Comparison of ENCODE assay signal across 22 cellular contexts in genomic region chr1:186700688-186701087, GRCh38. TPM values are rescaled to one million over a fixed set of nuclear protein-coding genes. Genes with fewer than 3 reads are reported as not detected.
DNase-seq lines count a peak whose midpoint lies in the region; ATAC-seq, FAIRE-seq and TF ChIP-seq lines count a peak whose summit lies in the region.
"Had no signal": no experiment of that assay in that cellular context is flagged by ENCODE, and none has a peak within 500 bp of the region (broad histone marks: within the 10 kb centered on the region; RNA-seq: fewer than 3 reads in every experiment).

No MANE protein-coding gene starts in this region.

- no peak overlapping the region for H3K27ac ChIP-seq in pancreas
- H3K27ac ChIP-seq in A673 (ENCODE audit: low read depth, low read length, poor library complexity, severe bottlenecking), result no peak overlapping the region
- H3K27ac ChIP-seq: BLaER1, C4-2B had no signal

- no peaks in the 10 kb centered on the region for H3K4me1 Mint-ChIP-seq in activated CD4-positive, alpha-beta memory T cell treated with anti-CD3 and anti-CD28 coated beads, Interleukin-2, amount 10 ng/mL, durations not matched to agents 7 days and 5 days
- H3K4me1 Mint-ChIP-seq: B cell; CD4-positive, CD25-positive, alpha-beta regulatory T cell; GM23338; H9 had no signal

- H3K4me1 ChIP-seq in pancreas, result no peaks in the 10 kb centered on the region
- no peaks in the 10 kb centered on the region for H3K4me1 ChIP-seq in A673 (ENCODE audit: insufficient read depth, low read length, poor library complexity, severe bottlenecking)
- H3K4me1 ChIP-seq: BLaER1 had no signal

- H3K27ac Mint-ChIP-seq in activated CD4-positive, alpha-beta memory T cell treated with anti-CD3 and anti-CD28 coated beads, Interleukin-2, amount 10 ng/mL, durations not matched to agents 7 days and 5 days, result no peak overlapping the region
- H3K27ac Mint-ChIP-seq: B cell; CD4-positive, CD25-positive, alpha-beta regulatory T cell; CD8-positive, alpha-beta T cell; GM23338; H9; HFFc6 had no signal

- peak; percentile 26 for DNase-seq in GM06990 (ENCODE audit: extremely low read depth, insufficient read length)
- DNase-seq in pancreas, result no peak
- no peak for DNase-seq in activated CD4-positive, alpha-beta memory T cell treated with anti-CD3 and anti-CD28 coated beads, Interleukin-2, amount 10 ng/mL, durations not matched to agents 7 days and 5 days
- DNase-seq in A673 (ENCODE audit: low spot score), result no peak
- no peak for DNase-seq in Right ventricle myocardium inferior (ENCODE audit: missing footprints)
- DNase-seq: Caco-2; CD4-positive, CD25-positive, alpha-beta regulatory T cell; CD8-positive, alpha-beta T cell; DMS 273 treated with DMSO at 0.1 percent for 48 hours; DMS79; EL; GDM1; H9; HFFc6 had no signal

- CTCF ChIA-PET in activated CD4-positive, alpha-beta memory T cell treated with anti-CD3 and anti-CD28 coated beads, Interleukin-2, amount 10 ng/mL, durations not matched to agents 7 days and 5 days (lab: Charles Lee), result interaction anchor here (1.1 kb wide), 1 partner anchor 23 kb away, joined by 3 read pairs; no protein-coding TSS in a partner anchor
- CTCF ChIA-PET in A673 (lab: Charles Lee), result interaction anchor here (0.7 kb wide), 1 partner anchor 188 kb away, joined by 12 read pairs; no protein-coding TSS in a partner anchor

- no peak for ATAC-seq in pancreas
- ATAC-seq in Right ventricle myocardium inferior, result no peak
- ATAC-seq: CD8-positive, alpha-beta T cell; GM23338; HCT116 had no signal

- FAIRE-seq in TTC549 (lab: Jason Lieb, UNC) (peak; percentile 85), pancreas (lab: Jason Lieb, UNC) (peak; percentile 65)
- FAIRE-seq: GM19239 had no signal

- BruUV-seq in A673 (replicated peaks; lab: Mats Ljungman, UMichigan), result no TSS peak

- H3K9me3 Mint-ChIP-seq in activated CD4-positive, alpha-beta memory T cell treated with anti-CD3 and anti-CD28 coated beads, Interleukin-2, amount 10 ng/mL, durations not matched to agents 7 days and 5 days, result no peaks in the 10 kb centered on the region
- H3K9me3 Mint-ChIP-seq: CD8-positive, alpha-beta T cell; GM23338; H9; HFFc6 had no signal

- H3K4me3 Mint-ChIP-seq in activated CD4-positive, alpha-beta memory T cell treated with anti-CD3 and anti-CD28 coated beads, Interleukin-2, amount 10 ng/mL, durations not matched to agents 7 days and 5 days, result no peak overlapping the region
- H3K4me3 Mint-ChIP-seq: B cell; CD4-positive, CD25-positive, alpha-beta regulatory T cell; CD8-positive, alpha-beta T cell; GM23338; H9; HFFc6 had no signal

- no peaks in the 10 kb centered on the region for H3K27me3 Mint-ChIP-seq in activated CD4-positive, alpha-beta memory T cell treated with anti-CD3 and anti-CD28 coated beads, Interleukin-2, amount 10 ng/mL, durations not matched to agents 7 days and 5 days
- H3K27me3 Mint-ChIP-seq: B cell; CD4-positive, CD25-positive, alpha-beta regulatory T cell had no signal

- H3K36me3 ChIP-seq in GM06990 (ENCODE audit: control insufficient read depth, insufficient read depth, low read length), result no peaks in the 10 kb centered on the region
- H3K36me3 ChIP-seq in pancreas, result no peaks in the 10 kb centered on the region
- no peaks in the 10 kb centered on the region for H3K36me3 ChIP-seq in A673 (ENCODE audit: insufficient read depth, low read length, poor library complexity, severe bottlenecking)
- H3K36me3 ChIP-seq: BLaER1 had no signal

- WGBS in pancreas, 2 donors, result 48 to 63% methylated on average over 2 of the region's 2 CpGs

- no peaks in the 10 kb centered on the region for H3K27me3 ChIP-seq in GM06990 (replicated peaks; ENCODE audit: control insufficient read depth, insufficient read depth, low read length)
- no peaks in the 10 kb centered on the region for H3K27me3 ChIP-seq in pancreas
- H3K27me3 ChIP-seq in A673 (replicated peaks; ENCODE audit: insufficient read depth, low read depth, low read length, poor library complexity), result no peaks in the 10 kb centered on the region
- H3K27me3 ChIP-seq: BLaER1 had no signal

- no peak for TF ChIP-seq CTCF in GM06990 (IDR thresholded peaks at IDR 0.05; ENCODE audit: insufficient read depth, low read length, poor library complexity, severe bottlenecking)
- TF ChIP-seq CTCF in pancreas (IDR thresholded peaks at IDR 0.05), result no peak
- TF ChIP-seq CTCF in A673 (conservative IDR thresholded peaks at IDR 0.05; ENCODE audit: low read depth, low read length), result no peak

- H3K9me3 ChIP-seq in pancreas, result no peaks in the 10 kb centered on the region
- H3K9me3 ChIP-seq in A673 (ENCODE audit: low read depth, low read length, poor library complexity, severe bottlenecking), result no peaks in the 10 kb centered on the region
- H3K9me3 ChIP-seq: BLaER1 had no signal

- intact Hi-C loops in pancreas (cut with DNase I) (no loop called here), A673 (cut with micrococcal nuclease; ENCODE audit: unreplicated experiment) (no loop called here), Right ventricle myocardium inferior (cut with DNase I) (no loop called here)

- no peaks in the 10 kb centered on the region for H3K36me3 Mint-ChIP-seq in activated CD4-positive, alpha-beta memory T cell treated with anti-CD3 and anti-CD28 coated beads, Interleukin-2, amount 10 ng/mL, durations not matched to agents 7 days and 5 days (ENCODE audit: low read depth)
- H3K36me3 Mint-ChIP-seq: CD4-positive, CD25-positive, alpha-beta regulatory T cell; CD8-positive, alpha-beta T cell had no signal

- POLR2A ChIA-PET in activated CD4-positive, alpha-beta memory T cell treated with anti-CD3 and anti-CD28 coated beads, Interleukin-2, amount 10 ng/mL, durations not matched to agents 7 days and 5 days (lab: Charles Lee), result interaction anchor here (0.9 kb wide), 1 partner anchor 258 kb away, joined by 3 read pairs; no protein-coding TSS in a partner anchor
- POLR2A ChIA-PET in A673 (lab: Charles Lee; ENCODE audit: low non-redundant PET), result no interaction called here

- H3K4me3 ChIP-seq in GM06990 (replicated peaks; ENCODE audit: low read depth, low read length) (no peak overlapping the region), pancreas (no peak overlapping the region), A673 (ENCODE audit: low read depth, low read length, poor library complexity, severe bottlenecking) (no peak overlapping the region)
- H3K4me3 ChIP-seq: BLaER1, GM23338 had no signal

RNA-seq across cellular contexts. Expression of gene PTGS2, which starts 20.5 kb away (rescaled TPM):
- 1 to 10 TPM in 1 of 6 donors, under 1 TPM in 5; 0.12 to 1.9 (median 0.43) TPM for total RNA-seq in pancreas
- under 1 TPM; 0.23 to 0.92 TPM for polyA plus RNA-seq in pancreas
- under 1 TPM; 0.13 to 0.18 TPM for total RNA-seq in activated CD4-positive, alpha-beta memory T cell treated with anti-CD3 and anti-CD28 coated beads, Interleukin-2, amount 10 ng/mL, durations not matched to agents 7 days and 5 days
- total RNA-seq in A673 (2021), result 4.3 and 5.8 TPM in 2 replicates
- 0.32 TPM for total RNA-seq in Right ventricle myocardium inferior
- total RNA-seq: A172, B cell had no signal
